In the genomic region with DNA sequence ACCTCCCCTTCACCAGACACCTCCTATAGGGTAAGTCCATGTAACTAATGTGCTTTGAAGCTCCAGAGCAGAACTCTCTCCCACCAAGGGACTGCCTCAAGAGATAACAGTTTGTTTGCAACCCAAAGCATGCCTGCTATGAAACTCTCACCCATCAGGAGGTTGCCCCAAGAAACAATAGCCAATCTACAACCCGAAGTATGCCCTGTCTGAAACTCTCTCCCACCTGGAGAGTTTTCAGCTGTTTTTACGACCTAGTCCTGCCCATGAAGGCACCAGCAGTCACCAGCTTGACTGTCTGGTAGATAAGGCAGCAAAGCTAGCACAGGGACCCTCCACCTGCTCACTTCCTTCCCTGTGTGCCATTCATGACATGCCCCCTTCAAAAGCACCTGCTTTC, we compare ENCODE assay signal across 1 cellular context.
A peak's percentile ranks its signal among the peaks of the same experiment; 100 is the strongest.
TF ChIP-seq lines count a peak whose summit lies in the region.

No MANE protein-coding gene starts in this region.

TF ChIP-seq in GM23338, 12 proteins besides CTCF, POLR2A, EP300 and RAD21:
- TF ChIP-seq, protein P1, sequence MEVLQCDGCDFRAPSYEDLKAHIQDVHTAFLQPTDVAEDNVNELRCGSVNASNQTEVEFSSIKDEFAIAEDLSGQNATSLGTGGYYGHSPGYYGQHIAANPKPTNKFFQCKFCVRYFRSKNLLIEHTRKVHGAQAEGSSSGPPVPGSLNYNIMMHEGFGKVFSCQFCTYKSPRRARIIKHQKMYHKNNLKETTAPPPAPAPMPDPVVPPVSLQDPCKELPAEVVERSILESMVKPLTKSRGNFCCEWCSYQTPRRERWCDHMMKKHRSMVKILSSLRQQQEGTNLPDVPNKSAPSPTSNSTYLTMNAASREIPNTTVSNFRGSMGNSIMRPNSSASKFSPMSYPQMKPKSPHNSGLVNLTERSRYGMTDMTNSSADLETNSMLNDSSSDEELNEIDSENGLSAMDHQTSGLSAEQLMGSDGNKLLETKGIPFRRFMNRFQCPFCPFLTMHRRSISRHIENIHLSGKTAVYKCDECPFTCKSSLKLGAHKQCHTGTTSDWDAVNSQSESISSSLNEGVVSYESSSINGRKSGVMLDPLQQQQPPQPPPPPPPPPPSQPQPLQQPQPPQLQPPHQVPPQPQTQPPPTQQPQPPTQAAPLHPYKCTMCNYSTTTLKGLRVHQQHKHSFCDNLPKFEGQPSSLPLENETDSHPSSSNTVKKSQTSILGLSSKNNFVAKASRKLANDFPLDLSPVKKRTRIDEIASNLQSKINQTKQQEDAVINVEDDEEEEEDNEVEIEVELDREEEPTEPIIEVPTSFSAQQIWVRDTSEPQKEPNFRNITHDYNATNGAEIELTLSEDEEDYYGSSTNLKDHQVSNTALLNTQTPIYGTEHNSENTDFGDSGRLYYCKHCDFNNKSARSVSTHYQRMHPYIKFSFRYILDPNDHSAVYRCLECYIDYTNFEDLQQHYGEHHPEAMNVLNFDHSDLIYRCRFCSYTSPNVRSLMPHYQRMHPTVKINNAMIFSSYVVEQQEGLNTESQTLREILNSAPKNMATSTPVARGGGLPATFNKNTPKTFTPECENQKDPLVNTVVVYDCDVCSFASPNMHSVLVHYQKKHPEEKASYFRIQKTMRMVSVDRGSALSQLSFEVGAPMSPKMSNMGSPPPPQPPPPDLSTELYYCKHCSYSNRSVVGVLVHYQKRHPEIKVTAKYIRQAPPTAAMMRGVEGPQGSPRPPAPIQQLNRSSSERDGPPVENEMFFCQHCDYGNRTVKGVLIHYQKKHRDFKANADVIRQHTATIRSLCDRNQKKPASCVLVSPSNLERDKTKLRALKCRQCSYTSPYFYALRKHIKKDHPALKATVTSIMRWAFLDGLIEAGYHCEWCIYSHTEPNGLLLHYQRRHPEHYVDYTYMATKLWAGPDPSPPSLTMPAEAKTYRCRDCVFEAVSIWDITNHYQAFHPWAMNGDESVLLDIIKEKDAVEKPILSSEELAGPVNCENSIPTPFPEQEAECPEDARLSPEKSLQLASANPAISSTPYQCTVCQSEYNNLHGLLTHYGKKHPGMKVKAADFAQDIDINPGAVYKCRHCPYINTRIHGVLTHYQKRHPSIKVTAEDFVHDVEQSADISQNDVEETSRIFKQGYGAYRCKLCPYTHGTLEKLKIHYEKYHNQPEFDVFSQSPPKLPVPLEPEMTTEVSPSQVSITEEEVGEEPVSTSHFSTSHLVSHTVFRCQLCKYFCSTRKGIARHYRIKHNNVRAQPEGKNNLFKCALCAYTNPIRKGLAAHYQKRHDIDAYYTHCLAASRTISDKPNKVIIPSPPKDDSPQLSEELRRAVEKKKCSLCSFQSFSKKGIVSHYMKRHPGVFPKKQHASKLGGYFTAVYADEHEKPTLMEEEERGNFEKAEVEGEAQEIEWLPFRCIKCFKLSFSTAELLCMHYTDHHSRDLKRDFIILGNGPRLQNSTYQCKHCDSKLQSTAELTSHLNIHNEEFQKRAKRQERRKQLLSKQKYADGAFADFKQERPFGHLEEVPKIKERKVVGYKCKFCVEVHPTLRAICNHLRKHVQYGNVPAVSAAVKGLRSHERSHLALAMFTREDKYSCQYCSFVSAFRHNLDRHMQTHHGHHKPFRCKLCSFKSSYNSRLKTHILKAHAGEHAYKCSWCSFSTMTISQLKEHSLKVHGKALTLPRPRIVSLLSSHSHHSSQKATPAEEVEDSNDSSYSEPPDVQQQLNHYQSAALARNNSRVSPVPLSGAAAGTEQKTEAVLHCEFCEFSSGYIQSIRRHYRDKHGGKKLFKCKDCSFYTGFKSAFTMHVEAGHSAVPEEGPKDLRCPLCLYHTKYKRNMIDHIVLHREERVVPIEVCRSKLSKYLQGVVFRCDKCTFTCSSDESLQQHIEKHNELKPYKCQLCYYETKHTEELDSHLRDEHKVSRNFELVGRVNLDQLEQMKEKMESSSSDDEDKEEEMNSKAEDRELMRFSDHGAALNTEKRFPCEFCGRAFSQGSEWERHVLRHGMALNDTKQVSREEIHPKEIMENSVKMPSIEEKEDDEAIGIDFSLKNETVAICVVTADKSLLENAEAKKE (CRISPR knock-in tag; IDR thresholded peaks at IDR 0.05) = peak; percentile 92; the same call in 1 of the 2 replicates
- no peak for TF ChIP-seq EZH2phosphoT487 (IDR thresholded peaks at IDR 0.05; ENCODE audit: unreplicated experiment)
